ENCODE assay signal across 18 cellular contexts in genomic region chr10:14727389-14727918, GRCh38.
"Had no signal": no experiment of that assay in that cellular context is flagged by ENCODE, and none has a peak within 500 bp of the region (broad histone marks: within the 10 kb centered on the region; RNA-seq: fewer than 3 reads in every experiment).

No MANE protein-coding gene starts in this region.

- H3K36me3 ChIP-seq: adrenal gland, gastroesophageal sphincter, transverse colon had no signal

- H3K9me3 Mint-ChIP-seq: activated naive CD4-positive, alpha-beta T cell treated with anti-CD3 and anti-CD28 coated beads, Interleukin-2, amount 50 U/mL, for 24 hours; activated T-cell treated with anti-CD3 and anti-CD28 coated beads, Interleukin-2, amount 50 U/mL, for 24 hours; memory B cell; natural killer cell treated with Interleukin-12 subunit alpha and Interleukin-12 subunit beta and Interleukin-15 and Interleukin-18, amount 100 ng/mL, for 72 hours had no signal

- H3K4me1 ChIP-seq: adrenal gland, gastroesophageal sphincter, transverse colon had no signal

- H3K27ac ChIP-seq: adrenal gland, gastroesophageal sphincter, skin epidermis, transverse colon, VCaP had no signal

- H3K4me3 Mint-ChIP-seq: activated CD4-positive, alpha-beta memory T cell treated with anti-CD3 and anti-CD28 coated beads, Interleukin-2, amount 10 ng/mL, durations not matched to agents 7 days and 5 days; activated naive CD4-positive, alpha-beta T cell treated with anti-CD3 and anti-CD28 coated beads, Interleukin-2, amount 50 U/mL, for 24 hours; activated T-cell treated with anti-CD3 and anti-CD28 coated beads, Interleukin-2, amount 50 U/mL, for 24 hours; endodermal cell; memory B cell; natural killer cell treated with Interleukin-12 subunit alpha and Interleukin-12 subunit beta and Interleukin-15 and Interleukin-18, amount 100 ng/mL, for 72 hours had no signal

- ATAC-seq: gastroesophageal sphincter; left ventricle myocardium superior; natural killer cell treated with Interleukin-12 subunit alpha and Interleukin-12 subunit beta and Interleukin-15 and Interleukin-18, amount 100 ng/mL, for 72 hours had no signal

- H3K27me3 Mint-ChIP-seq: activated CD4-positive, alpha-beta memory T cell treated with anti-CD3 and anti-CD28 coated beads, Interleukin-2, amount 10 ng/mL, durations not matched to agents 7 days and 5 days; activated naive CD4-positive, alpha-beta T cell treated with anti-CD3 and anti-CD28 coated beads, Interleukin-2, amount 50 U/mL, for 24 hours; activated T-cell treated with anti-CD3 and anti-CD28 coated beads, Interleukin-2, amount 50 U/mL, for 24 hours; memory B cell; natural killer cell treated with Interleukin-12 subunit alpha and Interleukin-12 subunit beta and Interleukin-15 and Interleukin-18, amount 100 ng/mL, for 72 hours had no signal

- H3K4me3 ChIP-seq: adrenal gland, gastroesophageal sphincter, skin epidermis, transverse colon had no signal

- DNase-seq: activated CD4-positive, alpha-beta memory T cell treated with anti-CD3 and anti-CD28 coated beads, Interleukin-2, amount 10 ng/mL, durations not matched to agents 7 days and 5 days; activated effector memory CD4-positive, alpha-beta T cell treated with anti-CD3 and anti-CD28 coated beads, Interleukin-2, amount 50 U/mL, for 16 hours; activated T-cell treated with anti-CD3 and anti-CD28 coated beads, Interleukin-2, amount 50 U/mL, for 24 hours; adrenal gland; endodermal cell; left ventricle myocardium superior; posterior cingulate gyrus; stimulated activated CD4-positive, alpha-beta T cell treated with anti-CD3 and anti-CD28 coated beads, Interleukin-15, amount 100 ng/mL, for 24 hours; stimulated activated CD4-positive, alpha-beta T cell treated with anti-CD3 and anti-CD28 coated beads, Interleukin-4, amount 100 ng/mL, for 1 hour; stimulated activated naive CD4-positive, alpha-beta T cell treated with Interleukin-2 at 50 U/mL for 16 hours; T-helper 9 cell; transverse colon had no signal

- H3K27ac Mint-ChIP-seq: activated CD4-positive, alpha-beta memory T cell treated with anti-CD3 and anti-CD28 coated beads, Interleukin-2, amount 10 ng/mL, durations not matched to agents 7 days and 5 days; activated naive CD4-positive, alpha-beta T cell treated with anti-CD3 and anti-CD28 coated beads, Interleukin-2, amount 50 U/mL, for 24 hours; activated T-cell treated with anti-CD3 and anti-CD28 coated beads, Interleukin-2, amount 50 U/mL, for 24 hours; endodermal cell; memory B cell had no signal

- H3K36me3 Mint-ChIP-seq: activated naive CD4-positive, alpha-beta T cell treated with anti-CD3 and anti-CD28 coated beads, Interleukin-2, amount 50 U/mL, for 24 hours; natural killer cell treated with Interleukin-12 subunit alpha and Interleukin-12 subunit beta and Interleukin-15 and Interleukin-18, amount 100 ng/mL, for 72 hours had no signal

- H3K4me1 Mint-ChIP-seq: endodermal cell had no signal

- H3K9me3 ChIP-seq: adrenal gland, transverse colon had no signal
